ENCODE assay signal across 2 cellular contexts in the genomic region with DNA sequence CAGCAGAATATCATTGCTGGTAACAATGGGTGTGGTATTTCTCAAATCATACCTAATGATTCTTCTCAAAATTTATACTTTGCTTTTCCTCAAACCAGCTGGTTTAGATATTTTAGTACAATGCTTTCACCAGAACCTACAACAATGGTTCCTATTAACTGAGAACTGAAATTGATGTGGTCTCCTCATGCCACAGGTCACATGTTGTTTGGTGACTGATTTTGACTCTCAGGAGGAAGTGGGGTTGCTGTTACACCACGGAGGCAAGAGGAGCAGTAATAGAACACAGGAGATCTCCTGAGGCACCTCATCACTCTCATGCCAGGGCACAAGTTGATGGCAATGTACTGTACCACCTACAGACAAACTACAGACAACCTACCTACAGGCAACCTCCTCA.
TF ChIP-seq lines count a peak whose summit lies in the region.

No MANE protein-coding gene starts in this region.

TF ChIP-seq in SK-N-SH, 30 proteins besides CTCF, POLR2A, EP300 and RAD21 (continued from another document):
- TF ChIP-seq POLR2AphosphoS5 (IDR thresholded peaks at IDR 0.05; ENCODE audit: low read depth, low read length), result no peak
- no peak for TF ChIP-seq TEAD4 (IDR thresholded peaks at IDR 0.05; ENCODE audit: borderline replicate concordance, insufficient read depth)
TF ChIP-seq in SK-N-SH: peak in this region for 0.

TF ChIP-seq in SK-N-SH treated with all-trans-retinoic acid at 6 μM for 48 hours, 23 proteins besides CTCF, POLR2A, EP300 and RAD21 (continued from another document):
- no peak for TF ChIP-seq PATZ1 (CRISPR knock-in tag; IDR thresholded peaks at IDR 0.05; ENCODE audit: borderline replicate concordance)
- TF ChIP-seq ESRRG (CRISPR knock-in tag; IDR thresholded peaks at IDR 0.05), result no peak
- no peak for TF ChIP-seq RARB (CRISPR knock-in tag; IDR thresholded peaks at IDR 0.05)
- TF ChIP-seq ZNF70 (CRISPR knock-in tag; IDR thresholded peaks at IDR 0.05), result no peak
- TF ChIP-seq, protein P1, sequence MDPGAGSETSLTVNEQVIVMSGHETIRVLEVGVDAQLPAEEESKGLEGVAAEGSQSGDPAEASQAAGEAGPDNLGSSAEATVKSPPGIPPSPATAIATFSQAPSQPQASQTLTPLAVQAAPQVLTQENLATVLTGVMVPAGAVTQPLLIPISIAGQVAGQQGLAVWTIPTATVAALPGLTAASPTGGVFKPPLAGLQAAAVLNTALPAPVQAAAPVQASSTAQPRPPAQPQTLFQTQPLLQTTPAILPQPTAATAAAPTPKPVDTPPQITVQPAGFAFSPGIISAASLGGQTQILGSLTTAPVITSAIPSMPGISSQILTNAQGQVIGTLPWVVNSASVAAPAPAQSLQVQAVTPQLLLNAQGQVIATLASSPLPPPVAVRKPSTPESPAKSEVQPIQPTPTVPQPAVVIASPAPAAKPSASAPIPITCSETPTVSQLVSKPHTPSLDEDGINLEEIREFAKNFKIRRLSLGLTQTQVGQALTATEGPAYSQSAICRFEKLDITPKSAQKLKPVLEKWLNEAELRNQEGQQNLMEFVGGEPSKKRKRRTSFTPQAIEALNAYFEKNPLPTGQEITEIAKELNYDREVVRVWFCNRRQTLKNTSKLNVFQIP (CRISPR knock-in tag; IDR thresholded peaks at IDR 0.05; ENCODE audit: borderline replicate concordance, low read depth), result no peak
- TF ChIP-seq TOX (CRISPR knock-in tag; IDR thresholded peaks at IDR 0.05; ENCODE audit: borderline replicate concordance), result no peak
- no peak for TF ChIP-seq GLIS3 (CRISPR knock-in tag; IDR thresholded peaks at IDR 0.05)
- no peak for TF ChIP-seq TCF4 (CRISPR knock-in tag; IDR thresholded peaks at IDR 0.05; ENCODE audit: borderline replicate concordance)
- no peak for TF ChIP-seq PPARA (CRISPR knock-in tag; IDR thresholded peaks at IDR 0.05; ENCODE audit: borderline replicate concordance)
- TF ChIP-seq ISL1 (CRISPR knock-in tag; IDR thresholded peaks at IDR 0.05), result no peak
- no peak for TF ChIP-seq ZC3H10 (CRISPR knock-in tag; IDR thresholded peaks at IDR 0.05)
